ENCODE assay signal across 12 cellular contexts in genomic region chr5:44932922-44933585, GRCh38.
A peak's percentile ranks its signal among the peaks of the same experiment; 100 is the strongest.
DNase-seq lines count a peak whose midpoint lies in the region; ATAC-seq and TF ChIP-seq lines count a peak whose summit lies in the region.
"Had no signal": no experiment of that assay in that cellular context is flagged by ENCODE, and none has a peak within 500 bp of the region (broad histone marks: within the 10 kb centered on the region; RNA-seq: fewer than 3 reads in every experiment).

No MANE protein-coding gene starts in this region.

- H3K9ac ChIP-seq in SU-DHL-6 (ENCODE audit: low read length): no peak overlapping the region
- H3K9ac ChIP-seq: GM23248 had no signal

- H3K27ac Mint-ChIP-seq in activated T-helper 17 cell treated with anti-CD3 and anti-CD28 coated beads, Interleukin-2, amount 50 U/mL, for 72 hours: no peak overlapping the region
- H3K27ac Mint-ChIP-seq: activated T-helper 2 cell treated with anti-CD3 and anti-CD28 coated beads, Interferon-gamma antibody, Interleukin-2, Interleukin-4, amounts not matched to agents 10 μg/mL and 5 μg/mL and 100 μg/mL, durations not matched to agents 14 hours and 24 hours and 36 hours; type B pancreatic cell had no signal

- H3K79me2 ChIP-seq in SU-DHL-6 (ENCODE audit: insufficient read depth, low read length): no peaks in the 10 kb centered on the region

- H3K9me3 Mint-ChIP-seq in activated T-helper 17 cell treated with anti-CD3 and anti-CD28 coated beads, Interleukin-2, amount 50 U/mL, for 72 hours: no peaks in the 10 kb centered on the region
- H3K9me3 Mint-ChIP-seq: type B pancreatic cell had no signal

- no peak for TF ChIP-seq POLR2A in thyroid gland (IDR thresholded peaks at IDR 0.05)

- intact Hi-C loops in thyroid gland (cut with DNase I): no loop called here
- intact Hi-C loops in posterior vena cava (cut with DNase I): no loop called here

- H3K27me3 ChIP-seq in SU-DHL-6 (ENCODE audit: low read length) (no peaks in the 10 kb centered on the region), thyroid gland (no peaks in the 10 kb centered on the region)

- H4K20me1 ChIP-seq in SU-DHL-6 (ENCODE audit: low read depth, low read length): no peaks in the 10 kb centered on the region

- no peak overlapping the region for H3K27ac ChIP-seq in SU-DHL-6 (ENCODE audit: low read depth, low read length)
- no peak overlapping the region for H3K27ac ChIP-seq in thyroid gland
- H3K27ac ChIP-seq: GM23248 had no signal

- no peak overlapping the region for H2AFZ ChIP-seq in SU-DHL-6 (ENCODE audit: low read depth, low read length, severe bottlenecking)
- H2AFZ ChIP-seq: GM23248 had no signal

- H3K4me3 ChIP-seq in SU-DHL-6 (ENCODE audit: insufficient read depth, low read length, poor library complexity, severe bottlenecking): no peak overlapping the region
- no peak overlapping the region for H3K4me3 ChIP-seq in thyroid gland (replicated peaks in 1 of 3)
- H3K4me3 ChIP-seq: GM23248 had no signal

- H3K9me3 ChIP-seq in SU-DHL-6 (ENCODE audit: insufficient read depth, low read length) (no peaks in the 10 kb centered on the region), thyroid gland (no peaks in the 10 kb centered on the region)

- H3K4me1 Mint-ChIP-seq in activated T-helper 17 cell treated with anti-CD3 and anti-CD28 coated beads, Interleukin-2, amount 50 U/mL, for 72 hours: no peaks in the 10 kb centered on the region

- no peaks in the 10 kb centered on the region for H3K9me2 ChIP-seq in SU-DHL-6 (replicated peaks; ENCODE audit: insufficient read depth, low read length)

- ATAC-seq in GM18909 (IDR thresholded peaks at IDR 0.05; ENCODE audit: poor library complexity, unreplicated experiment) (peak; percentile 99), GM21619 (IDR thresholded peaks at IDR 0.05; ENCODE audit: unreplicated experiment) (peak; percentile 98), HG03095 (IDR thresholded peaks at IDR 0.05; ENCODE audit: unreplicated experiment) (peak; percentile 98)
- ATAC-seq in activated T-helper 17 cell treated with anti-CD3 and anti-CD28 coated beads, Interleukin-2, amount 50 U/mL, for 72 hours (replicated peaks): no peak
- ATAC-seq: sciatic nerve had no signal

- H3K4me2 ChIP-seq in SU-DHL-6 (ENCODE audit: low read depth, low read length, poor library complexity, severe bottlenecking): peak overlapping the region; percentile 39

- H3K27me3 Mint-ChIP-seq in activated T-helper 17 cell treated with anti-CD3 and anti-CD28 coated beads, Interleukin-2, amount 50 U/mL, for 72 hours: no peaks in the 10 kb centered on the region
- H3K27me3 Mint-ChIP-seq: type B pancreatic cell had no signal

- no peaks in the 10 kb centered on the region for H3F3A ChIP-seq in SU-DHL-6 (ENCODE audit: insufficient read depth)

- whole genome bisulfite sequencing in thyroid gland, 2 donors: 93 to 94% methylated on average over 3 of the region's 3 CpGs

- TF ChIP-seq CTCF in SU-DHL-6 (IDR thresholded peaks at IDR 0.05; ENCODE audit: insufficient read depth, low read length, poor library complexity, severe bottlenecking) (no peak), thyroid gland (IDR thresholded peaks at IDR 0.05) (no peak)

- peaks cover 0 to 8% of the 10 kb centered on the region in 2 donors for H3K4me1 ChIP-seq in thyroid gland

- H3K36me3 ChIP-seq in SU-DHL-6 (ENCODE audit: low read length) (no peaks in the 10 kb centered on the region), thyroid gland (no peaks in the 10 kb centered on the region)

- no peaks in the 10 kb centered on the region for H3K36me3 Mint-ChIP-seq in activated T-helper 17 cell treated with anti-CD3 and anti-CD28 coated beads, Interleukin-2, amount 50 U/mL, for 72 hours (ENCODE audit: low read depth)
- H3K36me3 Mint-ChIP-seq: type B pancreatic cell had no signal

- H3K4me3 Mint-ChIP-seq in activated T-helper 17 cell treated with anti-CD3 and anti-CD28 coated beads, Interleukin-2, amount 50 U/mL, for 72 hours: no peak overlapping the region
- H3K4me3 Mint-ChIP-seq: type B pancreatic cell had no signal

- DNase-seq in thyroid gland (no peak), posterior vena cava (ENCODE audit: low spot score) (no peak)
- DNase-seq in activated CD4-positive, CD25-positive, alpha-beta regulatory T cell (lab: John Stamatoyannopoulos, UW): no peak
- DNase-seq: GM23248 had no signal
